Comparison of ENCODE assay signal across 20 cellular contexts in genomic region chr18:65380986-65381385, GRCh38.
DNase-seq lines count a peak whose midpoint lies in the region; ATAC-seq and TF ChIP-seq lines count a peak whose summit lies in the region.
"Had no signal": no experiment of that assay in that cellular context is flagged by ENCODE, and none has a peak within 500 bp of the region (broad histone marks: within the 10 kb centered on the region; RNA-seq: fewer than 3 reads in every experiment).

No MANE protein-coding gene starts in this region.

- no peak overlapping the region for H3K4me3 Mint-ChIP-seq in natural killer cell treated with Interleukin-12 subunit alpha and Interleukin-12 subunit beta and Interleukin-15 and Interleukin-18, amount 100 ng/mL, for 72 hours
- H3K4me3 Mint-ChIP-seq: CD4-positive, CD25-positive, alpha-beta regulatory T cell; CD8-positive, alpha-beta memory T cell; HFFc6; IgD-negative memory B cell had no signal

- DNase-seq in G401 (ENCODE audit: low spot score) (peak; percentile 92), cerebellar cortex (ENCODE audit: low spot score) (peak; percentile 88), pons (ENCODE audit: low spot score) (peak; percentile 11), foreskin fibroblast (no peak)
- no peak for DNase-seq in natural killer cell treated with Interleukin-12 subunit alpha and Interleukin-12 subunit beta and Interleukin-15 and Interleukin-18, amount 100 ng/mL, for 72 hours (ENCODE audit: low spot score)
- no peak for DNase-seq in activated CD8-positive, alpha-beta memory T cell treated with anti-CD3 and anti-CD28 coated beads, Interleukin-2, amount 50 U/mL, for 4 hours
- DNase-seq: ACHN; BE2C; CD4-positive, CD25-positive, alpha-beta regulatory T cell; CD8-positive, alpha-beta memory T cell; COR-L47; DMS153; DMS79; GF-D8; GOT3; H7; HFFc6 had no signal

- no peak overlapping the region for H3K4me3 ChIP-seq in foreskin fibroblast (ENCODE audit: low read depth in 1 of 2, low read length in 2 of 2)

- H3K4me1 Mint-ChIP-seq in natural killer cell treated with Interleukin-12 subunit alpha and Interleukin-12 subunit beta and Interleukin-15 and Interleukin-18, amount 100 ng/mL, for 72 hours (ENCODE audit: low read depth in 2 of 2), result no peaks in the 10 kb centered on the region
- H3K4me1 Mint-ChIP-seq: CD4-positive, CD25-positive, alpha-beta regulatory T cell; CD8-positive, alpha-beta memory T cell; IgD-negative memory B cell had no signal

- H3K27me3 Mint-ChIP-seq in natural killer cell treated with Interleukin-12 subunit alpha and Interleukin-12 subunit beta and Interleukin-15 and Interleukin-18, amount 100 ng/mL, for 72 hours, result no peaks in the 10 kb centered on the region
- H3K27me3 Mint-ChIP-seq: CD4-positive, CD25-positive, alpha-beta regulatory T cell; IgD-negative memory B cell had no signal

- no peak overlapping the region for H3K27ac Mint-ChIP-seq in natural killer cell treated with Interleukin-12 subunit alpha and Interleukin-12 subunit beta and Interleukin-15 and Interleukin-18, amount 100 ng/mL, for 72 hours
- H3K27ac Mint-ChIP-seq: CD4-positive, CD25-positive, alpha-beta regulatory T cell; CD8-positive, alpha-beta memory T cell; HFFc6; IgD-negative memory B cell had no signal

- ATAC-seq in natural killer cell treated with Interleukin-12 subunit alpha and Interleukin-12 subunit beta and Interleukin-15 and Interleukin-18, amount 100 ng/mL, for 72 hours, result no peak
- ATAC-seq: HCT116, HepG2 had no signal

- TF ChIP-seq CTCF in foreskin fibroblast (IDR thresholded peaks at IDR 0.05; ENCODE audit: low read depth, low read length), result no peak

- peaks cover 22% of the 10 kb centered on the region for H3K9me3 Mint-ChIP-seq in natural killer cell treated with Interleukin-12 subunit alpha and Interleukin-12 subunit beta and Interleukin-15 and Interleukin-18, amount 100 ng/mL, for 72 hours

- in situ Hi-C loops in G401 (cut with HindIII; ENCODE audit: low sequenced_read_pairs), result no loop called here

- H3K36me3 Mint-ChIP-seq in natural killer cell treated with Interleukin-12 subunit alpha and Interleukin-12 subunit beta and Interleukin-15 and Interleukin-18, amount 100 ng/mL, for 72 hours, result peaks cover 13% of the 10 kb centered on the region
- H3K36me3 Mint-ChIP-seq: CD4-positive, CD25-positive, alpha-beta regulatory T cell; CD8-positive, alpha-beta memory T cell; IgD-negative memory B cell had no signal

Comparison
In these comparisons a context has a peak if more than half of its experiments do, and no peak if none do; other contexts are left out.
1. DNase-seq: peak in G401 (single experiment), cerebellar cortex (single experiment) and pons (single experiment); none in foreskin fibroblast (0 of 2), natural killer cell treated with Interleukin-12 subunit alpha and Interleukin-12 subunit beta and Interleukin-15 and Interleukin-18, amount 100 ng/mL, for 72 hours (single experiment) and activated CD8-positive, alpha-beta memory T cell treated with anti-CD3 and anti-CD28 coated beads, Interleukin-2, amount 50 U/mL, for 4 hours (single experiment).